10 cellular contexts compared by ENCODE assay signal in the genomic region with DNA sequence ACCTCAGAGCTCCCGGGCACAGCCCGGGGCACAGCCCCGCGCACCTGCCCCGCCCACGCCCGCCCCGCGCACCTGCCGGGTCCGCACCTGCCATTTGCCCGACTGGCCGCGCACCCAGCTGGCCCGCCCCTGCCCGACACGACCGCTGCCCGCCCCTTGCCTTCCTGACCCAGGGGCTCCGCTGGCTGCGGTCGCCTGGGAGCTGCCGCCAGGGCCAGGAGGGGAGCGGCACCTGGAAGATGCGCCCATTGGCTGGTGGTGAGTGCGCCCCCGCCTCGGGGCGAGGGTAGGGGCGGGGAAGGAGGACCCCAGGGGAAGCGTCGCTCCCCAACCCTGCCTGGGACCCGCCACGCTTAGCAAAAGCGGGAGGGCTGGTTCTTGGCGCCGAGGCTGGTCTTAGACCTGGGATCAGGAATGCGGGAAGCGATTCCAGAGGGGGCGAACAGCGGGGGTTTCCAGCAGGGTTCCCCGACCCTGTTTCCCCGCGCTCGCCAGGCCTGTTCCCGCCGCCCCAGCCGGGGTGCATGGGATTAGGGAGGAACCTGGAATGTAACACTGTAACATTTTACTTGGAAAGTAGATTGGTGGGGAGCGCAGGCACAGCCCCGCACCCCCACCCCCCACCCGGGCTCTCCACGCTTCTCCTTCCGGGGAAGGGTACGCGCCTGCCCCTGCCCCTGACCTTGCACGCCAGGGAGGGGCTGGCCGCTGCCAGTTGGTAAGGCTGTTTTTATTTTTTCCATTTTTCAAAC. TPM values are rescaled to one million over a fixed set of nuclear protein-coding genes. Genes with fewer than 3 reads are reported as not detected.
DNase-seq lines count a peak whose midpoint lies in the region; ATAC-seq and TF ChIP-seq lines count a peak whose summit lies in the region.
"Had no signal": no experiment of that assay in that cellular context is flagged by ENCODE, and none has a peak within 500 bp of the region (broad histone marks: within the 10 kb centered on the region; RNA-seq: fewer than 3 reads in every experiment).

A gene with protein sequence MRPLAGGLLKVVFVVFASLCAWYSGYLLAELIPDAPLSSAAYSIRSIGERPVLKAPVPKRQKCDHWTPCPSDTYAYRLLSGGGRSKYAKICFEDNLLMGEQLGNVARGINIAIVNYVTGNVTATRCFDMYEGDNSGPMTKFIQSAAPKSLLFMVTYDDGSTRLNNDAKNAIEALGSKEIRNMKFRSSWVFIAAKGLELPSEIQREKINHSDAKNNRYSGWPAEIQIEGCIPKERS (plus strand): TSS at position 161 of the 752 bp plus-strand sequence. CDS start 79 bp downstream, at position 240.

- H3K27ac ChIP-seq in heart right ventricle (no peak within 1 kb of the TSS), osteoblast (ENCODE audit: low read depth, low read length) (no peak within 1 kb of the TSS)

- H4K20me1 ChIP-seq in osteoblast (ENCODE audit: insufficient read depth, low read length) = no peaks in the 10 kb centered on the region

- intact Hi-C loops in heart right ventricle (cut with DNase I) = no loop called here
- intact Hi-C loops in head of caudate nucleus (cut with DNase I) = no loop called here

- ATAC-seq in heart right ventricle = peak in 1 of 8 donors; percentile 23
- no peak for ATAC-seq in HG02884 (IDR thresholded peaks at IDR 0.05; ENCODE audit: unreplicated experiment)

- H3K4me1 ChIP-seq in heart right ventricle (peaks cover 3 to 13% (median 10%) of the 10 kb centered on the region in 9 donors), osteoblast (ENCODE audit: insufficient read depth, low read length) (no peaks in the 10 kb centered on the region)

- TF ChIP-seq CTCF in heart right ventricle (IDR thresholded peaks at IDR 0.05) (no peak), osteoblast (IDR thresholded peaks at IDR 0.05; ENCODE audit: extremely low read depth, low read depth, low read length) (no peak)

- no peaks in the 10 kb centered on the region for H3K36me3 ChIP-seq in heart right ventricle
- H3K36me3 ChIP-seq in osteoblast (ENCODE audit: insufficient read depth, low read length) = no peaks in the 10 kb centered on the region

- 6% methylated on average over 57 of the region's 57 CpGs for WGBS in heart right ventricle, 2 donors

- H2AFZ ChIP-seq in osteoblast (ENCODE audit: low read length) = no peak within 1 kb of the TSS

- H3K27me3 ChIP-seq in heart right ventricle (peaks cover 17 to 64% (median 50%) of the 10 kb centered on the region in 7 donors), osteoblast (ENCODE audit: insufficient read depth, low read length) (peaks cover 32% of the 10 kb centered on the region)

- H3K4me2 ChIP-seq in osteoblast (ENCODE audit: insufficient read depth, low read length) = no peak within 1 kb of the TSS

- DNase-seq in DMS53 (lab: John Stamatoyannopoulos, UW) = peak; percentile 85
- DNase-seq in NCI-H345 (lab: John Stamatoyannopoulos, UW) = peak; percentile 76
- no peak for DNase-seq in heart right ventricle
- DNase-seq in osteoblast (ENCODE audit: insufficient read length, low spot score, missing footprints) = peak; percentile 59
- no peak for DNase-seq in head of caudate nucleus
- no peak for DNase-seq in epidermal melanocyte (ENCODE audit: insufficient read length, low spot score)
- no peak for DNase-seq in AML-193 (lab: John Stamatoyannopoulos, UW)
- DNase-seq: activated naive CD4-positive, alpha-beta T cell treated with anti-CD3 and anti-CD28 coated beads, Interleukin-2, amount 50 U/mL, for 16 hours had no signal

- H3K9me3 ChIP-seq in heart right ventricle = no peaks in the 10 kb centered on the region
- no peaks in the 10 kb centered on the region for H3K9me3 ChIP-seq in osteoblast (ENCODE audit: low read depth, low read length)

- no peaks in the 10 kb centered on the region for H3K79me2 ChIP-seq in osteoblast (ENCODE audit: insufficient read depth, low read length)

- H3K4me3 ChIP-seq in heart right ventricle (peak within 1 kb of the TSS; percentile 14 to 44 (median 29)), osteoblast (ENCODE audit: insufficient read depth, low read length) (no peak within 1 kb of the TSS)

RNA-seq across cellular contexts. Expression of the gene that starts here (rescaled TPM):
- total RNA-seq in heart right ventricle = under 1 TPM in 4 of 10 donors, not detected in 6; 0.25 to 0.42 (median 0.35) TPM
- polyA plus RNA-seq in heart right ventricle = under 1 TPM; 0.04 to 0.29 TPM
- not detected in 2 replicates for total RNA-seq in osteoblast
- total RNA-seq: SK-MEL-5 had no signal

Comparison
In these comparisons a context has a peak if more than half of its experiments do, and no peak if none do; other contexts are left out.
1. Peak in DNase-seq in osteoblast; RNA of the gene not detected or under 1 TPM.
2. DNase-seq: peak in DMS53 (single experiment) and NCI-H345 (single experiment); none in heart right ventricle (0 of 2), head of caudate nucleus (0 of 42), epidermal melanocyte (single experiment) and AML-193 (0 of 2).